Comparison of ENCODE assay signal across 14 cellular contexts in the genomic region with DNA sequence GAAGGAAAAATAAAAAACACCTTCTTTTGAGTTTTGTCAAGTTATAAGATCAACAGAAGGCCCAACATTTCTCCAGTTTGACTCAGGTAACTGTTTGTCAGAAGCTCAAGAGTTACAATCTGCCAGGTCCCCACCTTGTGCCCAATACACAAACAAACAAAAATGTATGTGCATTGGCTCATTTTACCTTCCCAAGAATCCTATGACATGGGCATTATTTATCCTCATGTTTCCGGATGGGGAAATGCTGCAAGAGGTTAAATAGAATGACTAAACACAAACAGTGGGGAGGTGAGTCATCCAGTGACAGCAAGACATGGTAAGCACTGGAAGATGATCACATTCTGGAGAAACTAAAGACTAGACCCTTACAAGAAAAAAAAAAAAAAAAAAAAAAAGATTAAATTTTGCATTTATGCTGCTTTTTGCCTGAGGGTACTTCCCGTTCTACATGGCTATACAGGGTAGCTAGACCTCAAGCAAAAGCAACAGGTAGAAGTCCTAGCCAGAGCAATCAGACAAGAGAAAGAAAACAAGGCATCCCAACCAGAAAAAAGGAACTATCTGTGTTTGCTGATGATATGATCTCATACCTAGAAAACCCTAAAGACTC. TPM values are rescaled to one million over a fixed set of nuclear protein-coding genes. Genes with fewer than 3 reads are reported as not detected.
A peak's percentile ranks its signal among the peaks of the same experiment; 100 is the strongest.
DNase-seq lines count a peak whose midpoint lies in the region; ATAC-seq lines count a peak whose summit lies in the region.
"Had no signal": no experiment of that assay in that cellular context is flagged by ENCODE, and none has a peak within 500 bp of the region (broad histone marks: within the 10 kb centered on the region; RNA-seq: fewer than 3 reads in every experiment).

No MANE protein-coding gene starts in this region.

- DNase-seq in AG20443 (ENCODE audit: low spot score) (peak; percentile 88), HT1080 (ENCODE audit: low read depth) (peak; percentile 91), kidney tubule cell (ENCODE audit: low spot score) (peak; percentile 86), NCI-H2107 treated with DMSO at 0.1 percent for 48 hours (lab: John Stamatoyannopoulos, UW; ENCODE audit: unreplicated experiment) (no peak), HUDEP-2 (lab: John Stamatoyannopoulos, UW; ENCODE audit: unreplicated experiment in 76 of 76) (no peak)
- DNase-seq: activated CD4-positive, CD25-positive, alpha-beta regulatory T cell; central memory CD4-positive, alpha-beta T cell; GDM1; NCI-H446; spleen had no signal

- no peaks in the 10 kb centered on the region for H3K9me3 Mint-ChIP-seq in activated T-helper 17 cell treated with anti-CD3 and anti-CD28 coated beads, Interleukin-2, amount 50 U/mL, for 72 hours

- peaks cover 17% of the 10 kb centered on the region for H3K4me1 Mint-ChIP-seq in activated T-helper 17 cell treated with anti-CD3 and anti-CD28 coated beads, Interleukin-2, amount 50 U/mL, for 72 hours

- H3K4me3 Mint-ChIP-seq in activated T-helper 17 cell treated with anti-CD3 and anti-CD28 coated beads, Interleukin-2, amount 50 U/mL, for 72 hours: peak overlapping the region; percentile 25

- H3K27me3 Mint-ChIP-seq in activated T-helper 17 cell treated with anti-CD3 and anti-CD28 coated beads, Interleukin-2, amount 50 U/mL, for 72 hours: no peaks in the 10 kb centered on the region

- ATAC-seq in activated T-helper 17 cell treated with anti-CD3 and anti-CD28 coated beads, Interleukin-2, amount 50 U/mL, for 72 hours (replicated peaks): peak; percentile 94
- no peak for ATAC-seq in HG02642 (IDR thresholded peaks at IDR 0.05; ENCODE audit: poor library complexity, unreplicated experiment)
- ATAC-seq in HG02798 (IDR thresholded peaks at IDR 0.05; ENCODE audit: poor library complexity, unreplicated experiment): no peak

- peak overlapping the region; percentile 63 for H3K27ac Mint-ChIP-seq in activated T-helper 17 cell treated with anti-CD3 and anti-CD28 coated beads, Interleukin-2, amount 50 U/mL, for 72 hours

- H3K36me3 Mint-ChIP-seq in activated T-helper 17 cell treated with anti-CD3 and anti-CD28 coated beads, Interleukin-2, amount 50 U/mL, for 72 hours (ENCODE audit: low read depth): peaks cover 39% of the 10 kb centered on the region

RNA-seq across cellular contexts. Expression of gene ANKRD60, which starts 23.6 kb away (rescaled TPM):
- total RNA-seq in HT1080 (2014; rRNA removed; shearing (Covaris generic)): not detected in 2 replicates
- not detected in 2 replicates for polyA plus RNA-seq in HT1080 (2015; cell fraction: cytosol; rRNA removed)
- polyA plus RNA-seq in HT1080 (2015; cell fraction: nucleus; rRNA removed): not detected in 2 replicates
- total RNA-seq in activated T-helper 17 cell treated with anti-CD3 and anti-CD28 coated beads, Interleukin-2, amount 50 U/mL, for 72 hours: not detected
- total RNA-seq: spleen, temporal lobe had no signal
- polyA plus RNA-seq: spleen had no signal

RNA-seq across cellular contexts. Expression of gene RAB22A, which starts 57.4 kb away (rescaled TPM):
- 12.7 and 16.0 TPM in 2 replicates for total RNA-seq in HT1080 (2014; rRNA removed; shearing (Covaris generic))
- polyA plus RNA-seq in HT1080 (2015; cell fraction: cytosol; rRNA removed): 16.0 and 19.4 TPM in 2 replicates
- polyA plus RNA-seq in HT1080 (2015; cell fraction: nucleus; rRNA removed): 8.2 and 10.1 TPM in 2 replicates
- total RNA-seq in activated T-helper 17 cell treated with anti-CD3 and anti-CD28 coated beads, Interleukin-2, amount 50 U/mL, for 72 hours: 10 to 100 TPM; 11.6 to 12.8 TPM

Comparison
In these comparisons a context has a peak if more than half of its experiments do, and no peak if none do; other contexts are left out.
1. DNase-seq: peak in AG20443 (single experiment), HT1080 (single experiment) and kidney tubule cell (single experiment); none in NCI-H2107 treated with DMSO at 0.1 percent for 48 hours (single experiment) and HUDEP-2 (0 of 76).